ENCODE assay signal across 28 cellular contexts in the genomic region with DNA sequence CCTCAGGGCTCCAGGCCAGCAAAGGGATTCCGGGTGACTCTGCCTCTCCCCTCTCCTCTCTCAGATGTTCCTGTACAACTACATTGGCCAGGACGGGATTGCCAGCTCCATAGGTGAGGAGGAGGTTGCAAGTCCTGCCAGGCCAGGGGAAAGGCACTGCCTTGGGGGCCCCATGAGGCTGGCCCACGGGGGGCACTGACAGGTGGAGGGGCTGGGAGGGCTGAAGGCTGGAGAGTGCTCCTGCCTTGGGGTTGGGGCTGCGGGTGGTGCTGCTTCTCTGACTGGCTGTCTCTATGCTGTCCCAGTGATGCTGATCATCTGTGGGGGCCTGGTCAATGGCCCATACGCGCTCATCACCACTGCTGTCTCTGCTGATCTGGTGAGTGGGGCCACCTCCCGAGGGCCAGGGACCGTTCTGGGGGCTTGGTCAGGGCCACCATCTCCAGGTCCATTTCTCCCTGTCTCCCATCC.
"Had no signal": no experiment of that assay in that cellular context is flagged by ENCODE, and none has a peak within 500 bp of the region (broad histone marks: within the 10 kb centered on the region; RNA-seq: fewer than 3 reads in every experiment).

No MANE protein-coding gene starts in this region.

- H3K36me3 Mint-ChIP-seq: activated naive CD8-positive, alpha-beta T cell; natural killer cell treated with Interleukin-12 subunit alpha and Interleukin-12 subunit beta and Interleukin-15 and Interleukin-18, amount 100 ng/mL, for 72 hours; WTC11 had no signal

- H3K9me3 Mint-ChIP-seq: activated CD4-positive, alpha-beta memory T cell treated with anti-CD3 and anti-CD28 coated beads, Interleukin-2, amount 10 ng/mL, durations not matched to agents 7 days and 5 days; activated T-cell treated with anti-CD3 and anti-CD28 coated beads, Interleukin-2, amount 50 U/mL, for 24 hours; activated T-helper 17 cell treated with anti-CD3 and anti-CD28 coated beads, Interleukin-2, amount 50 U/mL, for 72 hours; central memory CD8-positive, alpha-beta T cell; effector memory CD8-positive, alpha-beta T cell; natural killer cell treated with Interleukin-12 subunit alpha and Interleukin-12 subunit beta and Interleukin-15 and Interleukin-18, amount 100 ng/mL, for 72 hours; WTC11 had no signal

- H3K27ac ChIP-seq: ascending aorta, brain microvascular endothelial cell, colonic mucosa, dorsolateral prefrontal cortex, esophagus muscularis mucosa, left ventricle myocardium inferior, parathyroid adenoma, right lobe of liver, thyroid gland had no signal

- H3K4me3 Mint-ChIP-seq: activated CD4-positive, alpha-beta memory T cell treated with anti-CD3 and anti-CD28 coated beads, Interleukin-2, amount 10 ng/mL, durations not matched to agents 7 days and 5 days; activated naive CD8-positive, alpha-beta T cell; activated T-cell treated with anti-CD3 and anti-CD28 coated beads, Interleukin-2, amount 50 U/mL, for 24 hours; activated T-helper 17 cell treated with anti-CD3 and anti-CD28 coated beads, Interleukin-2, amount 50 U/mL, for 72 hours; central memory CD8-positive, alpha-beta T cell; effector memory CD8-positive, alpha-beta T cell; natural killer cell treated with Interleukin-12 subunit alpha and Interleukin-12 subunit beta and Interleukin-15 and Interleukin-18, amount 100 ng/mL, for 72 hours; WTC11 had no signal

- H3K27me3 Mint-ChIP-seq: activated CD4-positive, alpha-beta memory T cell treated with anti-CD3 and anti-CD28 coated beads, Interleukin-2, amount 10 ng/mL, durations not matched to agents 7 days and 5 days; activated naive CD8-positive, alpha-beta T cell; activated T-cell treated with anti-CD3 and anti-CD28 coated beads, Interleukin-2, amount 50 U/mL, for 24 hours; activated T-helper 17 cell treated with anti-CD3 and anti-CD28 coated beads, Interleukin-2, amount 50 U/mL, for 72 hours; natural killer cell treated with Interleukin-12 subunit alpha and Interleukin-12 subunit beta and Interleukin-15 and Interleukin-18, amount 100 ng/mL, for 72 hours had no signal

- H3K27ac Mint-ChIP-seq: activated CD4-positive, alpha-beta memory T cell treated with anti-CD3 and anti-CD28 coated beads, Interleukin-2, amount 10 ng/mL, durations not matched to agents 7 days and 5 days; activated naive CD8-positive, alpha-beta T cell; activated T-cell treated with anti-CD3 and anti-CD28 coated beads, Interleukin-2, amount 50 U/mL, for 24 hours; natural killer cell treated with Interleukin-12 subunit alpha and Interleukin-12 subunit beta and Interleukin-15 and Interleukin-18, amount 100 ng/mL, for 72 hours; WTC11 had no signal

- H3K4me3 ChIP-seq: adrenal gland, ascending aorta, colonic mucosa, dorsolateral prefrontal cortex, esophagus muscularis mucosa, left ventricle myocardium inferior, right lobe of liver, thyroid gland had no signal

- H3K36me3 ChIP-seq: ascending aorta, brain microvascular endothelial cell, colonic mucosa, esophagus muscularis mucosa, left ventricle myocardium inferior, right lobe of liver, thyroid gland had no signal

- H3K4me1 Mint-ChIP-seq: activated CD4-positive, alpha-beta memory T cell treated with anti-CD3 and anti-CD28 coated beads, Interleukin-2, amount 10 ng/mL, durations not matched to agents 7 days and 5 days; activated T-helper 17 cell treated with anti-CD3 and anti-CD28 coated beads, Interleukin-2, amount 50 U/mL, for 72 hours; central memory CD8-positive, alpha-beta T cell; WTC11 had no signal

- H3K9me3 ChIP-seq: adrenal gland, ascending aorta, colonic mucosa, esophagus muscularis mucosa, left ventricle myocardium inferior, right lobe of liver, thyroid gland had no signal

- H3K4me1 ChIP-seq: ascending aorta, colonic mucosa, esophagus muscularis mucosa, left ventricle myocardium inferior, parathyroid adenoma, right lobe of liver, thyroid gland had no signal

- H3K9ac ChIP-seq: parathyroid adenoma had no signal

- H3K27me3 ChIP-seq: adrenal gland, ascending aorta, brain microvascular endothelial cell, colonic mucosa, dorsolateral prefrontal cortex, right lobe of liver, thyroid gland had no signal

- DNase-seq: activated CD4-positive, alpha-beta memory T cell treated with anti-CD3 and anti-CD28 coated beads, Interleukin-2, amount 10 ng/mL, durations not matched to agents 7 days and 5 days; activated CD4-positive, alpha-beta T cell treated with anti-CD3 and anti-CD28 coated beads for 48 hours; activated T-cell treated with anti-CD3 and anti-CD28 coated beads, Interleukin-2, amount 50 U/mL, for 24 hours; brain microvascular endothelial cell; colonic mucosa; effector memory CD8-positive, alpha-beta T cell; hypothalamus; left ventricle myocardium inferior; midbrain; right lobe of liver; small intestine; stimulated activated CD4-positive, alpha-beta T cell treated with anti-CD3 and anti-CD28 coated beads, Interleukin-15, amount 100 ng/mL, for 24 hours; stimulated activated CD4-positive, alpha-beta T cell treated with anti-CD3 and anti-CD28 coated beads, Interleukin-2, amount 100 ng/mL, for 48 hours; stimulated activated CD8-positive, alpha-beta memory T cell treated with anti-CD3 and anti-CD28 coated beads, Interleukin-4, amount 100 ng/mL, for 48 hours; stimulated activated naive CD4-positive, alpha-beta T cell treated with Interleukin-2 at 50 U/mL for 16 hours; substantia nigra; T-helper 9 cell; thyroid gland had no signal

- ATAC-seq: activated T-helper 17 cell treated with anti-CD3 and anti-CD28 coated beads, Interleukin-2, amount 50 U/mL, for 72 hours; effector memory CD8-positive, alpha-beta T cell; right lobe of liver had no signal
